ENCODE assay signal across 1 cellular context in genomic region chr19:3849092-3849491, GRCh38.
TF ChIP-seq lines count a peak whose summit lies in the region.

No MANE protein-coding gene starts in this region.

TF ChIP-seq in GM12878, 131 proteins besides CTCF, POLR2A, EP300 and RAD21:
- TF ChIP-seq TCF12 (IDR thresholded peaks at IDR 0.05; ENCODE audit: low read depth, low read length) (0 out of 2 replicates have a peak, but pooled peaks have one; percentile 6), SMC3 (IDR thresholded peaks at IDR 0.05; ENCODE audit: borderline replicate concordance, low read length) (peak; percentile 20; the same call in 1 of the 2 replicates), IRF4 (IDR thresholded peaks at IDR 0.05; ENCODE audit: low read depth, low read length) (no peak), EZH2 (IDR thresholded peaks at IDR 0.05; ENCODE audit: borderline replicate concordance, control insufficient read depth, low read depth, low read length) (no peak), EGR1 (IDR thresholded peaks at IDR 0.05; ENCODE audit: borderline replicate concordance in 1 of 2, low read depth in 2 of 2, low read length in 2 of 2) (no peak), NR2C1 (IDR thresholded peaks at IDR 0.05) (no peak), E2F8 (IDR thresholded peaks at IDR 0.05; ENCODE audit: low read depth, partially characterized antibody) (no peak)
TF ChIP-seq in GM12878: peak in this region for 2.
